ENCODE assay signal across 8 cellular contexts in the genomic region with DNA sequence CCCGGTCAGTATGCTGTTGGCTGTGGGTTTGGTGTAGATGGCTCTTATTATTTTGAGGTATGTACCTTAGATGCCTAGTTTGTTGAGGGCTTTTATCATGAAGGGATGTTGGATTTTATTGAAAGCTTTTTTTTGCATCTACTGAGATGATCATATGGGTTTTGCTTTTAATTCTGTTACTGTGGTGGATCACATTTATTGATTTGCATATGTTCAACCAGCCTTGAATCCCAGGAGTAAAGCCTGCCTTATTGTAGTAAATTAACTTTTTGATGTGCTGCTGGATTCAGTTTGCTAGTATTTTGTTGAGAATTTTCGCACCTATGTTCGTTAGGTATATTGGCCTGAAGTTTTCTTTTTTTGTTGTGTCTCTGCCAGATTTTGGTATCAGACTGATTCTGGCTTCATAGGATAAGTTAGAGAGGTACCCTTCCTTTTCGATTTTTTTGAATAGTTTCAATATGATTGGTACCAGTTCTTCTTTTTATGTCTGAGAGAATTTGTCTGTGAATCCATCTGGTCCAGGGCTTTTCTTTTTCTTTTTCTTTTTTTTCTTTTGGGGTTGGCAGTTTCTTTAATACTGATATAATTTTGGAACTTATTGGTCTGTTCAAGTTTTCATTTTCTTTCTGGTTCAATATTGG.
A peak's percentile ranks its signal among the peaks of the same experiment; 100 is the strongest.
DNase-seq lines count a peak whose midpoint lies in the region; ATAC-seq and TF ChIP-seq lines count a peak whose summit lies in the region.
"Not testable (repeated sequence)": the region's sequence is repeated elsewhere in the genome, so short reads cannot be mapped to it uniquely, and the experiment has no call there.

No MANE protein-coding gene starts in this region.

- H3K4me3 Mint-ChIP-seq in memory B cell: not testable (repeated sequence)

- H3K4me1 Mint-ChIP-seq in memory B cell: not testable (repeated sequence)

- ATAC-seq in GM18505 (IDR thresholded peaks at IDR 0.05; ENCODE audit: unreplicated experiment): peak; percentile 88
- peak; percentile 76 for ATAC-seq in GM18870 (IDR thresholded peaks at IDR 0.05; ENCODE audit: unreplicated experiment)
- ATAC-seq in GM19438 (IDR thresholded peaks at IDR 0.05; ENCODE audit: low read depth, unreplicated experiment): peak; percentile 67
- ATAC-seq in GM21447 (IDR thresholded peaks at IDR 0.05; ENCODE audit: unreplicated experiment): peak; percentile 72
- peak; percentile 80 for ATAC-seq in HG02610 (IDR thresholded peaks at IDR 0.05; ENCODE audit: unreplicated experiment)
- ATAC-seq in HG03060 (IDR thresholded peaks at IDR 0.05; ENCODE audit: low read depth, unreplicated experiment): peak; percentile 65
- ATAC-seq in HG03432 (IDR thresholded peaks at IDR 0.05; ENCODE audit: unreplicated experiment): peak; percentile 94
- ATAC-seq in memory B cell (ENCODE audit: low read depth): peak; percentile 91

- DNase-seq in memory B cell (ENCODE audit: low spot score in 2 of 2): not testable (repeated sequence)

- H3K9me3 Mint-ChIP-seq in memory B cell: not testable (repeated sequence)

- H3K36me3 Mint-ChIP-seq in memory B cell: not testable (repeated sequence)

- H3K27ac Mint-ChIP-seq in memory B cell: not testable (repeated sequence)

- not testable (repeated sequence) for H3K27me3 Mint-ChIP-seq in memory B cell

- not testable (repeated sequence) for TF ChIP-seq POLR2A in GM18505 (IDR thresholded peaks at IDR 0.05; ENCODE audit: borderline replicate concordance, extremely low read depth, insufficient read depth, insufficient read length)
